In genomic region chr3:13525827-13526625, GRCh38 we compare ENCODE assay signal across 15 cellular contexts. TPM values are rescaled to one million over a fixed set of nuclear protein-coding genes. Genes with fewer than 3 reads are reported as not detected.
A peak's percentile ranks its signal among the peaks of the same experiment; 100 is the strongest.
DNase-seq lines count a peak whose midpoint lies in the region; ATAC-seq, FAIRE-seq and TF ChIP-seq lines count a peak whose summit lies in the region.
"Had no signal": no experiment of that assay in that cellular context is flagged by ENCODE, and none has a peak within 500 bp of the region (broad histone marks: within the 10 kb centered on the region; RNA-seq: fewer than 3 reads in every experiment).

No MANE protein-coding gene starts in this region.

- intact Hi-C loops in spleen (cut with DNase I; ENCODE audit: low total_unique reads) = no loop called here

- H3K4me3 ChIP-seq in bronchial epithelial cell (ENCODE audit: low read depth, low read length) = no peak overlapping the region
- H3K4me3 ChIP-seq in iPS-20b (ENCODE audit: low read length) = no peak overlapping the region
- no peak overlapping the region for H3K4me3 ChIP-seq in spleen

- H3K4me3 Mint-ChIP-seq in HFFc6 = no peak overlapping the region
- no peak overlapping the region for H3K4me3 Mint-ChIP-seq in stimulated activated effector memory CD8-positive, alpha-beta T cell treated with anti-CD3 and anti-CD28 coated beads, Interleukin-12 subunit alpha, Interleukin-12 subunit beta, amount 100 ng/mL, for 72 hours
- H3K4me3 Mint-ChIP-seq: activated naive CD4-positive, alpha-beta T cell treated with anti-CD3 and anti-CD28 coated beads, Interleukin-2, amount 50 U/mL, for 24 hours had no signal

- H3K9me3 ChIP-seq in iPS-20b (ENCODE audit: insufficient read depth, low read depth, low read length) (no peaks in the 10 kb centered on the region; the same call in 1 of the 2 replicates), spleen (peaks cover 0 to 5% (median 0%) of the 10 kb centered on the region in 8 donors)

- DNase-seq in HFFc6 (no peak), bronchial epithelial cell (ENCODE audit: low read depth) (peak; percentile 59), spleen (peak; percentile 69), RCC 7860 (ENCODE audit: low spot score) (no peak), OCI-M2 (lab: John Stamatoyannopoulos, UW; ENCODE audit: unreplicated experiment) (no peak), D341Med (ENCODE audit: low spot score) (no peak)
- no peak for DNase-seq in stimulated activated effector memory CD8-positive, alpha-beta T cell treated with anti-CD3 and anti-CD28 coated beads, Interleukin-12 subunit alpha, Interleukin-12 subunit beta, amount 100 ng/mL, for 72 hours (ENCODE audit: low spot score in 2 of 2)
- DNase-seq: activated CD4-positive, alpha-beta T cell treated with anti-CD3 and anti-CD28 coated beads for 4 hours; effector CD8-positive, alpha-beta T cell; NCI-H2107; SHP77 treated with DMSO at 0.1 percent for 48 hours had no signal

- H3K27me3 ChIP-seq in bronchial epithelial cell (ENCODE audit: control insufficient read depth, insufficient read depth, low read length) (no peaks in the 10 kb centered on the region), iPS-20b (ENCODE audit: insufficient read depth, low read length) (no peaks in the 10 kb centered on the region), spleen (replicated peaks in 1 of 7) (no peaks in the 10 kb centered on the region)

- no peaks in the 10 kb centered on the region for H3K9me3 Mint-ChIP-seq in HFFc6
- H3K9me3 Mint-ChIP-seq in stimulated activated effector memory CD8-positive, alpha-beta T cell treated with anti-CD3 and anti-CD28 coated beads, Interleukin-12 subunit alpha, Interleukin-12 subunit beta, amount 100 ng/mL, for 72 hours = no peaks in the 10 kb centered on the region
- H3K9me3 Mint-ChIP-seq: activated naive CD4-positive, alpha-beta T cell treated with anti-CD3 and anti-CD28 coated beads, Interleukin-2, amount 50 U/mL, for 24 hours had no signal

- H3K27ac ChIP-seq in iPS-20b (ENCODE audit: low read length) (no peak overlapping the region), spleen (no peak overlapping the region)

- H3K9ac ChIP-seq in iPS-20b (ENCODE audit: low read depth, low read length) = peak overlapping the region; percentile 19; the same call in 1 of the 2 replicates

- no peak for FAIRE-seq in bronchial epithelial cell (lab: Jason Lieb, UNC)
- FAIRE-seq in RCC 7860 (lab: Jason Lieb, UNC) = no peak
- FAIRE-seq: HepG2 had no signal

- TF ChIP-seq CTCF in HFFc6 (IDR thresholded peaks at IDR 0.05) = no peak
- TF ChIP-seq CTCF in bronchial epithelial cell (IDR thresholded peaks at IDR 0.05; ENCODE audit: insufficient read depth, low read length, severe bottlenecking) = no peak
- TF ChIP-seq CTCF in spleen (IDR thresholded peaks at IDR 0.05 in 8 of 11, conservative IDR thresholded peaks at IDR 0.05 in 3 of 11) = no peak

- no peaks in the 10 kb centered on the region; the same call in 1 of the 2 replicates for H3K36me3 Mint-ChIP-seq in HFFc6 (ENCODE audit: low read depth)
- H3K36me3 Mint-ChIP-seq in stimulated activated effector memory CD8-positive, alpha-beta T cell treated with anti-CD3 and anti-CD28 coated beads, Interleukin-12 subunit alpha, Interleukin-12 subunit beta, amount 100 ng/mL, for 72 hours = no peaks in the 10 kb centered on the region
- H3K36me3 Mint-ChIP-seq: activated naive CD4-positive, alpha-beta T cell treated with anti-CD3 and anti-CD28 coated beads, Interleukin-2, amount 50 U/mL, for 24 hours had no signal

- TF ChIP-seq POLR2A in spleen (IDR thresholded peaks at IDR 0.05) = no peak

- H3K4me1 ChIP-seq in iPS-20b (ENCODE audit: insufficient read depth, low read length) (peaks cover 3% of the 10 kb centered on the region; the same call in 1 of the 2 replicates), spleen (peaks cover 0 to 4% (median 0%) of the 10 kb centered on the region in 6 donors)

- peaks cover 14% of the 10 kb centered on the region for H3K4me1 Mint-ChIP-seq in HFFc6 (ENCODE audit: low read depth)
- H3K4me1 Mint-ChIP-seq in stimulated activated effector memory CD8-positive, alpha-beta T cell treated with anti-CD3 and anti-CD28 coated beads, Interleukin-12 subunit alpha, Interleukin-12 subunit beta, amount 100 ng/mL, for 72 hours = no peaks in the 10 kb centered on the region
- H3K4me1 Mint-ChIP-seq: activated naive CD4-positive, alpha-beta T cell treated with anti-CD3 and anti-CD28 coated beads, Interleukin-2, amount 50 U/mL, for 24 hours had no signal

- no peaks in the 10 kb centered on the region for H3K36me3 ChIP-seq in bronchial epithelial cell (ENCODE audit: control insufficient read depth, insufficient read depth, low read length)
- H3K36me3 ChIP-seq in iPS-20b (ENCODE audit: insufficient read depth, low read depth, low read length) = no peaks in the 10 kb centered on the region
- H3K36me3 ChIP-seq in spleen = no peaks in the 10 kb centered on the region

- no peak for ATAC-seq in stimulated activated effector memory CD8-positive, alpha-beta T cell treated with anti-CD3 and anti-CD28 coated beads, Interleukin-12 subunit alpha, Interleukin-12 subunit beta, amount 100 ng/mL, for 72 hours
- ATAC-seq: HepG2 had no signal

- peak overlapping the region; percentile 85 for H3K27ac Mint-ChIP-seq in HFFc6
- H3K27ac Mint-ChIP-seq in stimulated activated effector memory CD8-positive, alpha-beta T cell treated with anti-CD3 and anti-CD28 coated beads, Interleukin-12 subunit alpha, Interleukin-12 subunit beta, amount 100 ng/mL, for 72 hours = no peak overlapping the region
- H3K27ac Mint-ChIP-seq: progenitor cell of endocrine pancreas had no signal

- 73 to 82% (median 78%) methylated on average over 20 of the region's 20 CpGs for WGBS in spleen, 5 donors

- H3K27me3 Mint-ChIP-seq in HFFc6 (ENCODE audit: insufficient read depth) = peaks cover 3% of the 10 kb centered on the region; the same call in 1 of the 2 replicates
- H3K27me3 Mint-ChIP-seq: activated naive CD4-positive, alpha-beta T cell treated with anti-CD3 and anti-CD28 coated beads, Interleukin-2, amount 50 U/mL, for 24 hours had no signal

RNA-seq across cellular contexts. Expression of gene FBLN2, which starts 22.9 kb away (rescaled TPM):
- 10 to 100 TPM; 55.7 to 84.5 (median 69.4) TPM for total RNA-seq in HFFc6 (2021; fragmentation: NEBNext Ultra II Directional; extraction: Animal tissue kit (Norgen Biotek cat#: 25700))
- total RNA-seq in bronchial epithelial cell (3.8 and 4.7 TPM in 2 replicates), spleen (10 to 100 TPM in 4 of 7 donors, 1 to 10 TPM in 3; 6.1 to 28.2 (median 17.4) TPM)
- 10 to 100 TPM in 1 of 3 donors, 1 to 10 TPM in 2; 8.9 to 15.9 (median 9.1) TPM for polyA plus RNA-seq in spleen
- total RNA-seq: HepG2 had no signal
- polyA plus RNA-seq: HepG2 had no signal

RNA-seq across cellular contexts. Expression of gene HDAC11, which starts 45.9 kb away (rescaled TPM):
- 10 to 100 TPM in 2 of 6 experiments, 1 to 10 TPM in 4; 8.0 to 12.4 (median 9.1) TPM for total RNA-seq in HFFc6 (2021; fragmentation: NEBNext Ultra II Directional; extraction: Animal tissue kit (Norgen Biotek cat#: 25700))
- total RNA-seq in bronchial epithelial cell (19.7 and 26.6 TPM in 2 replicates), spleen (10 to 100 TPM in 2 of 7 donors, 1 to 10 TPM in 5; 4.2 to 11.2 (median 6.3) TPM)
- 1 to 10 TPM; 2.5 to 6.5 (median 3.3) TPM for polyA plus RNA-seq in spleen

Comparison
In these comparisons a context has a peak if more than half of its experiments do, and no peak if none do; other contexts are left out.
1. DNase-seq: peak in bronchial epithelial cell (single experiment) and spleen (single experiment); none in HFFc6 (single experiment), stimulated activated effector memory CD8-positive, alpha-beta T cell treated with anti-CD3 and anti-CD28 coated beads, Interleukin-12 subunit alpha, Interleukin-12 subunit beta, amount 100 ng/mL, for 72 hours (0 of 2), RCC 7860 (single experiment), OCI-M2 (single experiment) and D341Med (single experiment).